In genomic region chr2:237540823-237541222, GRCh38 we compare ENCODE assay signal across 14 cellular contexts. TPM values are rescaled to one million over a fixed set of nuclear protein-coding genes. Genes with fewer than 3 reads are reported as not detected.
DNase-seq lines count a peak whose midpoint lies in the region; ATAC-seq and TF ChIP-seq lines count a peak whose summit lies in the region.
"Had no signal": no experiment of that assay in that cellular context is flagged by ENCODE, and none has a peak within 500 bp of the region (broad histone marks: within the 10 kb centered on the region; RNA-seq: fewer than 3 reads in every experiment).

No MANE protein-coding gene starts in this region.

- no peak overlapping the region for H3K27ac Mint-ChIP-seq in Calu3 (ENCODE audit: unreplicated experiment)
- H3K27ac Mint-ChIP-seq: CD8-positive, alpha-beta memory T cell had no signal

- no peaks in the 10 kb centered on the region for H3K27me3 ChIP-seq in right cardiac atrium (ENCODE audit: control insufficient read depth, insufficient read depth)

- H3K4me1 ChIP-seq in right cardiac atrium (ENCODE audit: control insufficient read depth, insufficient read depth, low read length) = no peaks in the 10 kb centered on the region

- no peaks in the 10 kb centered on the region for H3K27me3 Mint-ChIP-seq in Calu3 (ENCODE audit: unreplicated experiment)

- peak; percentile 82 for DNase-seq in A172 (ENCODE audit: low spot score)
- peak; percentile 87 for DNase-seq in HFF-Myc (ENCODE audit: extremely low read depth, low read depth)
- DNase-seq in SW480 (ENCODE audit: low spot score) = peak; percentile 25
- peak; percentile 82 to 93 (median 84) for DNase-seq in right cardiac atrium
- no peak for DNase-seq in Calu3
- DNase-seq in NCI-H187 treated with DMSO at 0.1 percent for 48 hours (lab: John Stamatoyannopoulos, UW) = no peak
- DNase-seq in NCI-H2227 (lab: John Stamatoyannopoulos, UW; ENCODE audit: unreplicated experiment) = no peak
- no peak for DNase-seq in activated CD4-positive, alpha-beta T cell treated with anti-CD3 and anti-CD28 coated beads for 4 hours
- DNase-seq: activated CD4-positive, alpha-beta T cell treated with anti-CD3 and anti-CD28 coated beads, Interleukin-2, amount 50 U/mL, for 4 hours; CD8-positive, alpha-beta memory T cell; stimulated activated naive CD4-positive, alpha-beta T cell treated with Interleukin-2 at 50 U/mL for 16 hours had no signal

- H3K9me3 Mint-ChIP-seq in Calu3 (ENCODE audit: low read depth, unreplicated experiment) = no peaks in the 10 kb centered on the region

- no peaks in the 10 kb centered on the region for H3K4me1 Mint-ChIP-seq in Calu3 (ENCODE audit: low read depth, unreplicated experiment)
- H3K4me1 Mint-ChIP-seq: CD8-positive, alpha-beta memory T cell had no signal

- TF ChIP-seq CTCF in HFF-Myc (IDR thresholded peaks at IDR 0.05; ENCODE audit: low read depth, low read length, missing control alignments) (no peak), Calu3 (IDR thresholded peaks at IDR 0.05; ENCODE audit: unreplicated experiment) (no peak)

- 45% methylated on average over 6 of the region's 6 CpGs for WGBS in right cardiac atrium

- H3K4me3 ChIP-seq in HFF-Myc (replicated peaks; ENCODE audit: low read depth, low read length) (no peak overlapping the region), right cardiac atrium (ENCODE audit: low read length) (no peak overlapping the region)

- no TSS peak for BruUV-seq in Calu3 (replicated peaks; lab: Mats Ljungman, UMichigan)

- H3K9me3 ChIP-seq in right cardiac atrium (ENCODE audit: control insufficient read depth, low read length) = no peaks in the 10 kb centered on the region

- H3K36me3 Mint-ChIP-seq in Calu3 (ENCODE audit: insufficient read depth, unreplicated experiment) = peaks cover 4% of the 10 kb centered on the region

- no peak overlapping the region for H3K27ac ChIP-seq in right cardiac atrium (ENCODE audit: low read length)
- H3K27ac ChIP-seq: KMS-11 had no signal

- intact Hi-C loops in right cardiac atrium (cut with DNase I) = no loop called here
- intact Hi-C loops in Calu3 (cut with micrococcal nuclease; ENCODE audit: unreplicated experiment) = no loop called here

- H3K4me3 Mint-ChIP-seq in Calu3 (ENCODE audit: low read depth, unreplicated experiment) = no peak overlapping the region
- H3K4me3 Mint-ChIP-seq: CD8-positive, alpha-beta memory T cell had no signal

- CTCF ChIA-PET in Calu3 (lab: Charles Lee) = interaction anchor here (1.7 kb wide), 1 partner anchor 31 kb away, joined by 7 read pairs; no protein-coding TSS in a partner anchor

- peak; percentile 84 to 94 for ATAC-seq in right cardiac atrium

RNA-seq across cellular contexts. Expression of gene PRLH, which starts 25.6 kb away (rescaled TPM):
- total RNA-seq in A172 (2014; rRNA removed; shearing (Covaris generic)) = not detected in 2 replicates
- total RNA-seq in right cardiac atrium (not detected), Calu3 (2022) (not detected in 2 replicates)
- not detected for polyA plus RNA-seq in right cardiac atrium
- total RNA-seq: CD8-positive, alpha-beta memory T cell; endothelial cell of umbilical vein; pulmonary artery endothelial cell had no signal
- polyA plus RNA-seq: CD8-positive, alpha-beta memory T cell; endothelial cell of umbilical vein had no signal

RNA-seq across cellular contexts. Expression of gene RAB17, which starts 49.7 kb away (rescaled TPM):
- 1.6 and 4.1 TPM in 2 replicates for total RNA-seq in A172 (2014; rRNA removed; shearing (Covaris generic))
- 1 to 10 TPM in 3 of 4 donors, under 1 TPM in 1; 0.74 to 2.8 (median 1.9) TPM for total RNA-seq in right cardiac atrium
- 2.1 TPM for polyA plus RNA-seq in right cardiac atrium
- 33.3 and 38.3 TPM in 2 replicates for total RNA-seq in Calu3 (2022)
- total RNA-seq: CD8-positive, alpha-beta memory T cell had no signal
- polyA plus RNA-seq: CD8-positive, alpha-beta memory T cell had no signal

RNA-seq across cellular contexts. Expression of gene MLPH, which starts 53.8 kb away (rescaled TPM):
- total RNA-seq in A172 (2014; rRNA removed; shearing (Covaris generic)) = 12.9 and 17.7 TPM in 2 replicates
- total RNA-seq in right cardiac atrium (100 to 1,000 TPM in 3 of 4 donors, 10 to 100 TPM in 1; 57.8 to 189 (median 143) TPM), Calu3 (2022) (39.8 and 47.2 TPM in 2 replicates)
- polyA plus RNA-seq in right cardiac atrium = 138 TPM
- total RNA-seq: CD8-positive, alpha-beta memory T cell; endothelial cell of umbilical vein; pulmonary artery endothelial cell had no signal
- polyA plus RNA-seq: CD8-positive, alpha-beta memory T cell; endothelial cell of umbilical vein had no signal

Comparison
In these comparisons a context has a peak if more than half of its experiments do, and no peak if none do; other contexts are left out.
1. DNase-seq: peak in A172 (single experiment), HFF-Myc (single experiment), SW480 (single experiment) and right cardiac atrium (3 of 3); none in Calu3 (single experiment), NCI-H187 treated with DMSO at 0.1 percent for 48 hours (single experiment), NCI-H2227 (single experiment) and activated CD4-positive, alpha-beta T cell treated with anti-CD3 and anti-CD28 coated beads for 4 hours (0 of 2).